19 cellular contexts compared by ENCODE assay signal in genomic region chr11:46600162-46600561, GRCh38. TPM values are rescaled to one million over a fixed set of nuclear protein-coding genes. Genes with fewer than 3 reads are reported as not detected.
DNase-seq lines count a peak whose midpoint lies in the region; ATAC-seq and TF ChIP-seq lines count a peak whose summit lies in the region.
"Had no signal": no experiment of that assay in that cellular context is flagged by ENCODE, and none has a peak within 500 bp of the region (broad histone marks: within the 10 kb centered on the region; RNA-seq: fewer than 3 reads in every experiment).

No MANE protein-coding gene starts in this region.

- H3K27me3 ChIP-seq in heart right ventricle (no peaks in the 10 kb centered on the region), parathyroid adenoma (ENCODE audit: control insufficient read depth, insufficient read depth, low read length) (no peaks in the 10 kb centered on the region), thyroid gland (no peaks in the 10 kb centered on the region)

- H3K4me1 ChIP-seq in heart right ventricle = peaks cover 0 to 21% (median 13%) of the 10 kb centered on the region in 9 donors
- H3K4me1 ChIP-seq in parathyroid adenoma = peaks cover 4% of the 10 kb centered on the region
- H3K4me1 ChIP-seq in thyroid gland = no peaks in the 10 kb centered on the region

- H3K36me3 ChIP-seq in heart right ventricle = peaks cover 0 to 16% (median 0%) of the 10 kb centered on the region in 9 donors
- H3K36me3 ChIP-seq in parathyroid adenoma (ENCODE audit: control insufficient read depth, insufficient read depth, low read length) = no peaks in the 10 kb centered on the region
- peaks cover 0 to 5% of the 10 kb centered on the region in 2 donors for H3K36me3 ChIP-seq in thyroid gland

- ATAC-seq in heart right ventricle = peak in 3 of 8 donors; percentile 13 to 39 (median 38)
- no peak for ATAC-seq in GM19035 (IDR thresholded peaks at IDR 0.05; ENCODE audit: unreplicated experiment)
- ATAC-seq: activated CD4-positive, alpha-beta T cell treated with anti-CD3 and anti-CD28 coated beads for 36 hours; SK-N-SH treated with all-trans-retinoic acid at 6 μM for 48 hours had no signal

- no peak overlapping the region for H3K9ac ChIP-seq in parathyroid adenoma

- DNase-seq in heart right ventricle (no peak), thyroid gland (no peak), NCI-H2029 (lab: John Stamatoyannopoulos, UW) (no peak), AG20443 (ENCODE audit: low spot score) (no peak), SHP77 (lab: John Stamatoyannopoulos, UW) (no peak)
- DNase-seq: activated CD4-positive, alpha-beta T cell treated with anti-CD3 and anti-CD28 coated beads for 36 hours; activated naive CD4-positive, alpha-beta T cell; activated T-cell treated with anti-CD3 and anti-CD28 coated beads, Interleukin-2, amount 50 U/mL, for 24 hours; amniotic stem cell; C1 segment of cervical spinal cord; H7; KG1; natural killer cell; NCI-H69; RPMI8226 had no signal

- no peak for TF ChIP-seq POLR2A in thyroid gland (IDR thresholded peaks at IDR 0.05)

- H3K4me3 ChIP-seq in heart right ventricle = no peak overlapping the region
- H3K4me3 ChIP-seq in parathyroid adenoma (ENCODE audit: low read depth, low read length) = peak overlapping the region; percentile 22
- no peak overlapping the region for H3K4me3 ChIP-seq in thyroid gland (replicated peaks in 1 of 3)

- H2AFZ ChIP-seq in parathyroid adenoma = peak overlapping the region; percentile 9

- intact Hi-C loops in heart right ventricle (cut with DNase I) (loop anchor here in 1 of 10 donors (10.0 kb wide), 1 partner anchor 215 kb away; the partner anchor contains the start of gene MDK), thyroid gland (cut with DNase I) (no loop called here)

- no peaks in the 10 kb centered on the region for H3K79me2 ChIP-seq in parathyroid adenoma

- H3K27ac ChIP-seq in cingulate gyrus (ENCODE audit: low read depth, low read length) = peak overlapping the region; percentile 67
- peak overlapping the region in 9 of 10 donors; percentile 11 to 65 (median 43) for H3K27ac ChIP-seq in heart right ventricle
- H3K27ac ChIP-seq in parathyroid adenoma = peak overlapping the region; percentile 17
- H3K27ac ChIP-seq in thyroid gland = peak overlapping the region in 2 of 3 donors; percentile 12 to 36

- peak overlapping the region; percentile 45 for H3K4me2 ChIP-seq in parathyroid adenoma (ENCODE audit: low read length)

- TF ChIP-seq CTCF in heart right ventricle (IDR thresholded peaks at IDR 0.05) = no peak
- no peak for TF ChIP-seq CTCF in parathyroid adenoma (IDR thresholded peaks at IDR 0.05)
- no peak for TF ChIP-seq CTCF in thyroid gland (IDR thresholded peaks at IDR 0.05)

- 75 to 78% methylated on average over 2 of the region's 2 CpGs for WGBS in heart right ventricle, 2 donors
- WGBS in thyroid gland, 2 donors = 65 to 71% methylated on average over 2 of the region's 2 CpGs

- H3K9me3 ChIP-seq in heart right ventricle (no peaks in the 10 kb centered on the region), parathyroid adenoma (ENCODE audit: control insufficient read depth, low read length) (no peaks in the 10 kb centered on the region), thyroid gland (no peaks in the 10 kb centered on the region)

RNA-seq across cellular contexts. Expression of gene AMBRA1, which starts 6.3 kb away (rescaled TPM):
- total RNA-seq in heart right ventricle = 10 to 100 TPM; 11.7 to 23.3 (median 17.1) TPM
- 1 to 10 TPM; 5.2 to 7.5 TPM for polyA plus RNA-seq in heart right ventricle
- total RNA-seq in thyroid gland = 10 to 100 TPM; 36.0 to 59.2 (median 51.9) TPM

RNA-seq across cellular contexts. Expression of gene HARBI1, which starts 16.9 kb away (rescaled TPM):
- total RNA-seq in heart right ventricle (1 to 10 TPM; 2.6 to 4.4 (median 3.2) TPM), thyroid gland (1 to 10 TPM; 1.3 to 6.2 (median 3.5) TPM)
- polyA plus RNA-seq in heart right ventricle = 1 to 10 TPM; 1.7 to 2.5 TPM

RNA-seq across cellular contexts. Expression of gene ATG13, which starts 17.2 kb away (rescaled TPM):
- total RNA-seq in heart right ventricle (10 to 100 TPM; 35.7 to 50.6 (median 42.5) TPM), thyroid gland (100 to 1,000 TPM in 3 of 4 donors, 10 to 100 TPM in 1; 85.7 to 148 (median 113) TPM)
- 10 to 100 TPM; 25.8 to 28.6 TPM for polyA plus RNA-seq in heart right ventricle

Comparison
In these comparisons a context has a peak if more than half of its experiments do, and no peak if none do; other contexts are left out.
1. H3K27ac ChIP-seq: peak in every context shown above with its lines; median percentile 67 in cingulate gyrus; 43 in heart right ventricle; 24 in thyroid gland; 17 in parathyroid adenoma.